ENCODE assay signal across 25 cellular contexts in genomic region chr6:135520781-135521180, GRCh38.
"Had no signal": no experiment of that assay in that cellular context is flagged by ENCODE, and none has a peak within 500 bp of the region (broad histone marks: within the 10 kb centered on the region; RNA-seq: fewer than 3 reads in every experiment).

No MANE protein-coding gene starts in this region.

- H3K36me3 ChIP-seq: heart right ventricle, lower lobe of right lung, tibial artery had no signal

- H3K9me3 ChIP-seq: lower lobe of right lung, tibial artery had no signal

- DNase-seq: activated CD4-positive, alpha-beta memory T cell treated with anti-CD3 and anti-CD28 coated beads, Interleukin-2, amount 10 ng/mL, durations not matched to agents 7 days and 5 days; activated CD4-positive, alpha-beta T cell treated with anti-CD3 and anti-CD28 coated beads for 48 hours; activated CD4-positive, CD25-positive, alpha-beta regulatory T cell; activated CD8-positive, alpha-beta memory T cell treated with anti-CD3 and anti-CD28 coated beads, Interleukin-2, amount 10 ng/mL, durations not matched to agents 7 days and 5 days; activated naive CD4-positive, alpha-beta T cell treated with Interleukin-2 at 50 U/mL for 16 hours; activated naive CD8-positive, alpha-beta T cell treated with anti-CD3 and anti-CD28 coated beads, Interleukin-2, amount 10 ng/mL, durations not matched to agents 7 days and 5 days; activated T-cell treated with anti-CD3 and anti-CD28 coated beads, Interleukin-2, amount 50 U/mL, for 24 hours; amygdala; central memory CD4-positive, alpha-beta T cell; erythroblast; heart right ventricle; left cardiac atrium; lower lobe of right lung; stimulated activated CD4-positive, alpha-beta T cell treated with anti-CD3 and anti-CD28 coated beads, Interleukin-2, amount 100 ng/mL, for 24 hours; stimulated activated naive CD8-positive, alpha-beta T cell treated with anti-CD3 and anti-CD28 coated beads, Interleukin-15, Interleukin-2, amounts not matched to agents 100 U/mL and 50 U/mL, for 24 hours; substantia nigra; T-helper 1 cell; T-helper 9 cell; tibial artery had no signal

- H3K27me3 Mint-ChIP-seq: activated CD4-positive, alpha-beta memory T cell treated with anti-CD3 and anti-CD28 coated beads, Interleukin-2, amount 10 ng/mL, durations not matched to agents 7 days and 5 days; activated CD8-positive, alpha-beta memory T cell treated with anti-CD3 and anti-CD28 coated beads, Interleukin-2, amount 10 ng/mL, durations not matched to agents 7 days and 5 days; activated naive CD8-positive, alpha-beta T cell treated with anti-CD3 and anti-CD28 coated beads, Interleukin-2, amount 10 ng/mL, durations not matched to agents 7 days and 5 days; activated T-cell treated with anti-CD3 and anti-CD28 coated beads, Interleukin-2, amount 50 U/mL, for 24 hours; brain; progenitor cell of endocrine pancreas had no signal

- H3K4me3 Mint-ChIP-seq: activated CD4-positive, alpha-beta memory T cell treated with anti-CD3 and anti-CD28 coated beads, Interleukin-2, amount 10 ng/mL, durations not matched to agents 7 days and 5 days; activated CD8-positive, alpha-beta memory T cell treated with anti-CD3 and anti-CD28 coated beads, Interleukin-2, amount 10 ng/mL, durations not matched to agents 7 days and 5 days; activated naive CD8-positive, alpha-beta T cell treated with anti-CD3 and anti-CD28 coated beads, Interleukin-2, amount 10 ng/mL, durations not matched to agents 7 days and 5 days; activated T-cell treated with anti-CD3 and anti-CD28 coated beads, Interleukin-2, amount 50 U/mL, for 24 hours; brain; mesothelial cell of epicardium; neural crest cell had no signal

- H3K27ac ChIP-seq: coronary artery, heart right ventricle, lower lobe of right lung, tibial artery had no signal

- ATAC-seq: activated CD8-positive, alpha-beta memory T cell treated with anti-CD3 and anti-CD28 coated beads, Interleukin-2, amount 10 ng/mL, durations not matched to agents 7 days and 5 days; heart right ventricle; left cardiac atrium; lower lobe of right lung; stimulated activated naive CD8-positive, alpha-beta T cell treated with anti-CD3 and anti-CD28 coated beads, Interleukin-15, Interleukin-2, amounts not matched to agents 100 U/mL and 50 U/mL, for 24 hours had no signal

- H3K4me1 Mint-ChIP-seq: brain, neural crest cell had no signal

- H3K27me3 ChIP-seq: heart right ventricle, tibial artery had no signal

- H3K27ac Mint-ChIP-seq: activated CD4-positive, alpha-beta memory T cell treated with anti-CD3 and anti-CD28 coated beads, Interleukin-2, amount 10 ng/mL, durations not matched to agents 7 days and 5 days; activated CD8-positive, alpha-beta memory T cell treated with anti-CD3 and anti-CD28 coated beads, Interleukin-2, amount 10 ng/mL, durations not matched to agents 7 days and 5 days; activated naive CD8-positive, alpha-beta T cell treated with anti-CD3 and anti-CD28 coated beads, Interleukin-2, amount 10 ng/mL, durations not matched to agents 7 days and 5 days; activated T-cell treated with anti-CD3 and anti-CD28 coated beads, Interleukin-2, amount 50 U/mL, for 24 hours; activated T-helper 2 cell treated with anti-CD3 and anti-CD28 coated beads, Interferon-gamma antibody, Interleukin-2, Interleukin-4, amounts not matched to agents 10 μg/mL and 5 μg/mL and 100 μg/mL, durations not matched to agents 14 hours and 24 hours and 36 hours; brain; mesothelial cell of epicardium; progenitor cell of endocrine pancreas had no signal

- H3K4me1 ChIP-seq: heart right ventricle, lower lobe of right lung, tibial artery had no signal

- H3K4me3 ChIP-seq: coronary artery, heart right ventricle, lower lobe of right lung, tibial artery had no signal
